ENCODE assay signal across 8 cellular contexts in the genomic region with DNA sequence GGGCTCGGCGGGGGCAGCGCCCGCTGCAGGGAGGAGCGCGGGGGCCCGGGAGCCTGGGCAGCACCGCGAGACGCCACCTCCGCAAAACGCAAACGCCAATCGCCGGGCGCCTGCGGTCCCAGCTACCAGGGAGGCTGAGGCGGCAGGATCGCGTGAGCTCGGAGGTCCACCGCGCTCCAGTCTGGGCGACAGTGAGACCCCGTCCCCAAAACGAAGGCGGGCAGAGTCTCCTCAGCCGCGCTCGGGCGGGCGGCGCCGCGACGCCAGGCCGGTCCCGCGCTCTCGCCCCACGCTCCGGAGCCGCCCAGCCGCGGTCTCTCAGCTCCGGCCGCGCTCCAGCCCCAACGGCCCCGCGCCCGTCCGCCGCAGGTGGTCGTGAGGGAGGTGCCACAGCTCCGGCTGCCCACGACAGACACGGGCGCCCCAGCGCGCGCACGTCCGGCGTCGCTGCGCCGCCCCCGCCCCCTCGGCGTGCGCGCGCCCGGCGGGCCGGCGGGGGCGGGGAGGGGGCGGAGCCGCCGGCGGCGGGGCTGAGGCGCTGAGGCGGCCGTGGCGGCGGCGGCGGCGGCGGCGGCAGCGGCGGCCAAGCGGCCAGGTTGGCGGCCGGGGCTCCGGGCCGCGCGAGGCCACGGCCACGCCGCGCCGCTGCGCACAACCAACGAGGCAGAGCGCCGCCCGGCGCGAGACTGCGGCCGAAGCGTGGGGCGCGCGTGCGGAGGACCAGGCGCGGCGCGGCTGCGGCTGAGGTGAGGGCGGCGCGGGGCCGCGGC. TPM values are rescaled to one million over a fixed set of nuclear protein-coding genes. Genes with fewer than 3 reads are reported as not detected.
DNase-seq lines count a peak whose midpoint lies in the region; ATAC-seq, FAIRE-seq and TF ChIP-seq lines count a peak whose summit lies in the region.

A gene with protein sequence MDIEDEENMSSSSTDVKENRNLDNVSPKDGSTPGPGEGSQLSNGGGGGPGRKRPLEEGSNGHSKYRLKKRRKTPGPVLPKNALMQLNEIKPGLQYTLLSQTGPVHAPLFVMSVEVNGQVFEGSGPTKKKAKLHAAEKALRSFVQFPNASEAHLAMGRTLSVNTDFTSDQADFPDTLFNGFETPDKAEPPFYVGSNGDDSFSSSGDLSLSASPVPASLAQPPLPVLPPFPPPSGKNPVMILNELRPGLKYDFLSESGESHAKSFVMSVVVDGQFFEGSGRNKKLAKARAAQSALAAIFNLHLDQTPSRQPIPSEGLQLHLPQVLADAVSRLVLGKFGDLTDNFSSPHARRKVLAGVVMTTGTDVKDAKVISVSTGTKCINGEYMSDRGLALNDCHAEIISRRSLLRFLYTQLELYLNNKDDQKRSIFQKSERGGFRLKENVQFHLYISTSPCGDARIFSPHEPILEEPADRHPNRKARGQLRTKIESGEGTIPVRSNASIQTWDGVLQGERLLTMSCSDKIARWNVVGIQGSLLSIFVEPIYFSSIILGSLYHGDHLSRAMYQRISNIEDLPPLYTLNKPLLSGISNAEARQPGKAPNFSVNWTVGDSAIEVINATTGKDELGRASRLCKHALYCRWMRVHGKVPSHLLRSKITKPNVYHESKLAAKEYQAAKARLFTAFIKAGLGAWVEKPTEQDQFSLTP (plus strand): TSS at position 533 of the 770 bp plus-strand sequence. CDS start 97,077 bp downstream, outside the sequence.

- peaks cover 24% of the 10 kb centered on the region for H3K79me2 ChIP-seq in keratinocyte (ENCODE audit: control insufficient read depth, insufficient read depth, low read length)

- H3K36me3 ChIP-seq in keratinocyte (ENCODE audit: control insufficient read depth in 2 of 2, extremely low read depth in 1 of 2, insufficient read depth in 2 of 2, low read length in 2 of 2): no peaks in the 10 kb centered on the region

- H3K27ac ChIP-seq in keratinocyte (ENCODE audit: control insufficient read depth, insufficient read depth, low read length): peak within 1 kb of the TSS; percentile 47

- H3K9me3 Mint-ChIP-seq in central memory CD8-positive, alpha-beta T cell: no peaks in the 10 kb centered on the region

- no peak for TF ChIP-seq CTCF in keratinocyte (optimal IDR thresholded peaks at IDR 0.05 in 1 of 3, IDR thresholded peaks at IDR 0.05 in 1 of 3, conservative IDR thresholded peaks at IDR 0.05 in 1 of 3; ENCODE audit: extremely low read depth in 1 of 3, insufficient read depth in 2 of 3, low read length in 3 of 3)

- H3K9ac ChIP-seq in keratinocyte (ENCODE audit: control insufficient read depth, extremely low read depth, insufficient read depth, low read length): peak within 1 kb of the TSS; percentile 78

- H3K4me1 ChIP-seq in keratinocyte (ENCODE audit: control insufficient read depth, extremely low read depth, insufficient read depth, low read length): peaks cover 23% of the 10 kb centered on the region

- H3K9me3 ChIP-seq in keratinocyte (ENCODE audit: control insufficient read depth, low read depth, low read length): no peaks in the 10 kb centered on the region

- H3K4me1 Mint-ChIP-seq in central memory CD8-positive, alpha-beta T cell: peaks cover 37% of the 10 kb centered on the region

- peak within 1 kb of the TSS; percentile 74 for H2AFZ ChIP-seq in keratinocyte (ENCODE audit: control insufficient read depth, low read length)

- peak; percentile 83 for DNase-seq in COR-L47 (lab: John Stamatoyannopoulos, UW)
- DNase-seq in NCI-H1048 (lab: John Stamatoyannopoulos, UW): peak; percentile 55
- DNase-seq in activated CD4-positive, CD25-positive, alpha-beta regulatory T cell treated with anti-CD3 and anti-CD28 coated beads, Interleukin-2, amount 50 U/mL, for 16 hours (ENCODE audit: low read depth, low spot score): peak; percentile 34
- peak; percentile 26 to 41 for DNase-seq in central memory CD8-positive, alpha-beta T cell (ENCODE audit: low spot score in 2 of 2)
- no peak for DNase-seq in keratinocyte (ENCODE audit: low read depth, low spot score)
- peak; percentile 66 for DNase-seq in stimulated activated CD4-positive, alpha-beta T cell treated with anti-CD3 and anti-CD28 coated beads, Interleukin-12 subunit alpha, Interleukin-12 subunit beta, amount 100 ng/mL, for 4 hours
- DNase-seq in cortex of kidney (lab: John Stamatoyannopoulos, UW): no peak

- H3K27me3 Mint-ChIP-seq in central memory CD8-positive, alpha-beta T cell: no peaks in the 10 kb centered on the region

- dilution Hi-C loops in keratinocyte (cut with MboI; ENCODE audit: extremely low pct_ligation_motif_present, low sequenced_read_pairs): no loop called here

- no peaks in the 10 kb centered on the region for H3K9me1 ChIP-seq in keratinocyte (ENCODE audit: control insufficient read depth, extremely low read depth, insufficient read depth, low read length)

- peak; percentile 56 for ATAC-seq in GM21447 (IDR thresholded peaks at IDR 0.05; ENCODE audit: unreplicated experiment)
- ATAC-seq in central memory CD8-positive, alpha-beta T cell (replicated peaks; ENCODE audit: extremely low read depth, poor library complexity, severe bottlenecking): peak; percentile 22

- H3K36me3 Mint-ChIP-seq in central memory CD8-positive, alpha-beta T cell (ENCODE audit: insufficient read depth): peaks cover 10% of the 10 kb centered on the region

- H3K27me3 ChIP-seq in keratinocyte (ENCODE audit: control insufficient read depth, extremely low read depth, insufficient read depth, low read length): no peaks in the 10 kb centered on the region

- peak within 1 kb of the TSS; percentile 99 for H3K4me3 Mint-ChIP-seq in central memory CD8-positive, alpha-beta T cell

- H3K4me2 ChIP-seq in keratinocyte (ENCODE audit: control insufficient read depth, extremely low read depth, insufficient read depth, low read depth, low read length): peak within 1 kb of the TSS; percentile 96

- peak within 1 kb of the TSS; percentile 77 to 83 (median 80) for H3K4me3 ChIP-seq in keratinocyte (ENCODE audit: control insufficient read depth in 2 of 3, extremely low read depth in 1 of 3, insufficient read depth in 2 of 3, low read depth in 1 of 3, low read length in 3 of 3)

- peaks cover 2% of the 10 kb centered on the region for H4K20me1 ChIP-seq in keratinocyte (ENCODE audit: control insufficient read depth, extremely low read depth, insufficient read depth, low read length)

- peak within 1 kb of the TSS; percentile 94 for H3K27ac Mint-ChIP-seq in central memory CD8-positive, alpha-beta T cell (ENCODE audit: low read depth)

- FAIRE-seq in keratinocyte (lab: Jason Lieb, UNC): no peak

RNA-seq across cellular contexts. Expression of the gene that starts here (rescaled TPM):
- polyA plus RNA-seq in keratinocyte: 10.9 to 13.5 TPM (median 13.0 TPM) in 3 replicates
- 7.1 TPM for polyA plus RNA-seq in keratinocyte (2011; ENCODE audit: low read depth)
- polyA plus RNA-seq in keratinocyte (2011; cell fraction: cytosol; rRNA removed): 9.4 and 10.5 TPM in 2 replicates
- polyA plus RNA-seq in keratinocyte (2011; cell fraction: nucleus; rRNA removed): 27.9 and 35.6 TPM in 2 replicates
- polyA plus RNA-seq in keratinocyte (2012; ENCODE audit: low replicate concordance): 7.8 and 19.4 TPM in 2 replicates
- 15.5 to 39.2 TPM (median 19.8 TPM) in 3 replicates for polyA minus RNA-seq in keratinocyte
- 10.0 TPM for polyA minus RNA-seq in keratinocyte (2011; cell fraction: cytosol; rRNA and poly(A)+ RNA removed)
- 13.6 and 31.1 TPM in 2 replicates for polyA minus RNA-seq in keratinocyte (2011; cell fraction: nucleus; rRNA and poly(A)+ RNA removed)

Comparison
In these comparisons a context has a peak if more than half of its experiments do, and no peak if none do; other contexts are left out.
1. DNase-seq: peak in COR-L47 (single experiment), NCI-H1048 (single experiment), activated CD4-positive, CD25-positive, alpha-beta regulatory T cell treated with anti-CD3 and anti-CD28 coated beads, Interleukin-2, amount 50 U/mL, for 16 hours (single experiment), central memory CD8-positive, alpha-beta T cell (2 of 2) and stimulated activated CD4-positive, alpha-beta T cell treated with anti-CD3 and anti-CD28 coated beads, Interleukin-12 subunit alpha, Interleukin-12 subunit beta, amount 100 ng/mL, for 4 hours (single experiment); none in keratinocyte (single experiment) and cortex of kidney (single experiment).